6 cellular contexts compared by ENCODE assay signal in the genomic region with DNA sequence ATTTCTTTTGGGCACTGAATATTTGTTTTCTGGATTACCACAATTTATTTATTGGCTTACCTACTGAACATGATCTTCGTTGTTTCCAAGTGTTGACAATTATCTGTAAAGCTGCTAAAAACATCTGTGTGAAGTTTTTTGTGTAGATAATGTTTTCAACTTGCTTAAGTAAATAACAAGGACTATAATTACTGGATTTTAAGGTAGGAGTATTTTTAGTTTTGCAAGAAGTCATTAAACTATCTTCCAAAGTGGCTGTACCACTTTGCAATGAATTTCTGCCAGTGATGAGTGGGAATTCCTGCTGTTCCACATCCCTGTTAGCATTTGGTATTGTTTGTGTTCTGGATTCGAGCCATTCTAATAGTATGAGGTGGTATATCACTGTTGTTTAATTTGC.
"Had no signal": no experiment of that assay in that cellular context is flagged by ENCODE, and none has a peak within 500 bp of the region (broad histone marks: within the 10 kb centered on the region; RNA-seq: fewer than 3 reads in every experiment).

No MANE protein-coding gene starts in this region.

- DNase-seq: H9, HCEC 1CT, HFFc6, KBM-7 had no signal

- H3K27ac ChIP-seq: HL-60 had no signal

- H3K4me3 ChIP-seq: GM23338 had no signal
